Comparison of ENCODE assay signal across 21 cellular contexts in genomic region chr9:126057036-126057435, GRCh38.
DNase-seq lines count a peak whose midpoint lies in the region; ATAC-seq and TF ChIP-seq lines count a peak whose summit lies in the region.
"Had no signal": no experiment of that assay in that cellular context is flagged by ENCODE, and none has a peak within 500 bp of the region (broad histone marks: within the 10 kb centered on the region; RNA-seq: fewer than 3 reads in every experiment).

No MANE protein-coding gene starts in this region.

- POLR2A ChIA-PET in IMR-90 (lab: Charles Lee; ENCODE audit: unreplicated experiment) = no interaction called here

- peaks cover 5 to 25% (median 9%) of the 10 kb centered on the region in 3 donors for H3K27me3 Mint-ChIP-seq in CD14-positive monocyte (ENCODE audit: low read depth in 3 of 3)
- H3K27me3 Mint-ChIP-seq in immature natural killer cell (ENCODE audit: low read depth in 3 of 3) = peaks cover 2 to 8% (median 4%) of the 10 kb centered on the region in 3 donors

- H3K9me1 ChIP-seq in IMR-90 (ENCODE audit: insufficient read depth, low read length) = peaks cover 3% of the 10 kb centered on the region; the same call in 1 of the 2 replicates

- no peak overlapping the region for H3K56ac ChIP-seq in IMR-90 (ENCODE audit: extremely low read depth, insufficient read depth, low read length)

- H3K9me3 Mint-ChIP-seq in CD14-positive monocyte = no peaks in the 10 kb centered on the region
- no peaks in the 10 kb centered on the region for H3K9me3 Mint-ChIP-seq in immature natural killer cell
- H3K9me3 Mint-ChIP-seq: activated B cell treated with CpG ODN at 0.5 μM for 24 hours; activated CD4-positive, alpha-beta T cell treated with anti-CD3 and anti-CD28 coated beads, Interleukin-2, amount 10 ng/mL, durations not matched to agents 7 days and 5 days; activated naive CD8-positive, alpha-beta T cell treated with anti-CD3 and anti-CD28 coated beads for 36 hours; stimulated activated naive CD8-positive, alpha-beta T cell treated with anti-CD3 and anti-CD28 coated beads, Interleukin-15, Interleukin-2, amounts not matched to agents 100 ng/mL and 50 ng/mL, for 24 hours; T-helper 1 cell treated with Interleukin-12 subunit alpha and Interleukin-12 subunit beta and Interleukin-4 antibody, amounts not matched to agents 30 μg/mL and 1 μg/mL, for 36 hours had no signal

- no TSS peak for BruUV-seq in IMR-90 (replicated peaks; lab: Mats Ljungman, UMichigan)

- H2AK9ac ChIP-seq in IMR-90 (replicated peaks; ENCODE audit: low read depth, low read length, poor library complexity) = no peak overlapping the region

- 11% methylated on average over 8 of the region's 12 CpGs; no CpG with 5 or more reads in 1 of the 2 experiments for WGBS in IMR-90 (ENCODE audit: extremely low coverage in 2 of 2, insufficient read length in 1 of 2), 2 experiments
- 69 to 72% (median 69%) methylated on average over 12 of the region's 12 CpGs for WGBS in stomach, 5 donors

- no peak overlapping the region for H4K8ac ChIP-seq in IMR-90 (ENCODE audit: low read depth in 2 of 2, low read length in 2 of 2)

- H3K27ac ChIP-seq in IMR-90 (ENCODE audit: insufficient read depth, low read length) (no peak overlapping the region), stomach (no peak overlapping the region)
- H3K27ac ChIP-seq: cardiac muscle cell, colonic mucosa, epithelial cell of prostate, vagina had no signal

- no peaks in the 10 kb centered on the region for H3K4me1 Mint-ChIP-seq in CD14-positive monocyte
- H3K4me1 Mint-ChIP-seq in immature natural killer cell = no peaks in the 10 kb centered on the region
- H3K4me1 Mint-ChIP-seq: activated B cell treated with CpG ODN at 0.5 μM for 24 hours; activated CD4-positive, alpha-beta T cell treated with anti-CD3 and anti-CD28 coated beads, Interleukin-2, amount 10 ng/mL, durations not matched to agents 7 days and 5 days; activated naive CD8-positive, alpha-beta T cell treated with anti-CD3 and anti-CD28 coated beads for 36 hours had no signal

- H3K14ac ChIP-seq in IMR-90 (replicated peaks; ENCODE audit: low read depth, low read length) = no peak overlapping the region

- in situ Hi-C loops in IMR-90 (cut with MboI; ENCODE audit: low sequenced_read_pairs) = no loop called here

- no peak overlapping the region for H4K5ac ChIP-seq in IMR-90 (ENCODE audit: low read depth, low read length)

- intact Hi-C loops in CD14-positive monocyte (cut with micrococcal nuclease) = no loop called here
- intact Hi-C loops in IMR-90 (cut with micrococcal nuclease) = loop anchor here (10.0 kb wide), 1 partner anchor 312 kb away; the partner anchor contains the start of gene PBX3
- intact Hi-C loops in stomach (cut with DNase I; ENCODE audit: low total_unique reads) = no loop called here

- no peak overlapping the region for H3K4me3 Mint-ChIP-seq in CD14-positive monocyte
- H3K4me3 Mint-ChIP-seq in immature natural killer cell = no peak overlapping the region
- H3K4me3 Mint-ChIP-seq: activated B cell treated with CpG ODN at 0.5 μM for 24 hours; activated CD4-positive, alpha-beta T cell treated with anti-CD3 and anti-CD28 coated beads, Interleukin-2, amount 10 ng/mL, durations not matched to agents 7 days and 5 days; activated naive CD8-positive, alpha-beta T cell treated with anti-CD3 and anti-CD28 coated beads for 36 hours; stimulated activated naive CD8-positive, alpha-beta T cell treated with anti-CD3 and anti-CD28 coated beads, Interleukin-15, Interleukin-2, amounts not matched to agents 100 ng/mL and 50 ng/mL, for 24 hours; T-helper 1 cell treated with Interleukin-12 subunit alpha and Interleukin-12 subunit beta and Interleukin-4 antibody, amounts not matched to agents 30 μg/mL and 1 μg/mL, for 36 hours had no signal

- no peaks in the 10 kb centered on the region for H3K79me1 ChIP-seq in IMR-90 (ENCODE audit: low read depth in 1 of 2, low read length in 2 of 2)

- TF ChIP-seq POLR2A in IMR-90 (IDR thresholded peaks at IDR 0.05; ENCODE audit: low read depth, low read length) (no peak), stomach (IDR thresholded peaks at IDR 0.05) (no peak)

- DNase-seq in CD14-positive monocyte (ENCODE audit: low spot score) = peak; percentile 20
- DNase-seq in IMR-90 = no peak
- DNase-seq in NCI-H524 treated with DMSO at 0.1 percent for 48 hours (lab: John Stamatoyannopoulos, UW) = peak; percentile 79
- peak; percentile 41 for DNase-seq in islet precursor cell
- no peak for DNase-seq in stomach
- DNase-seq in immature natural killer cell = no peak
- no peak for DNase-seq in ecto neural progenitor cell (ENCODE audit: low spot score)
- DNase-seq: activated B cell treated with CpG ODN at 0.5 μM for 24 hours; activated CD4-positive, alpha-beta T cell treated with anti-CD3 and anti-CD28 coated beads, Interleukin-2, amount 10 ng/mL, durations not matched to agents 7 days and 5 days; activated naive CD8-positive, alpha-beta T cell treated with anti-CD3 and anti-CD28 coated beads for 36 hours; BE2C; colonic mucosa; effector memory CD4-positive, alpha-beta T cell; right cardiac atrium; stimulated activated CD4-positive, alpha-beta T cell treated with anti-CD3 and anti-CD28 coated beads, Interleukin-2, amount 100 ng/mL, for 24 hours had no signal

- CTCF ChIA-PET in IMR-90 (lab: Yijun Ruan, JAX) = interaction anchor here (0.6 kb wide), 1 partner anchor 40 kb away, joined by 5 read pairs; no protein-coding TSS in a partner anchor

- no peaks in the 10 kb centered on the region for H3K9me3 ChIP-seq in IMR-90 (ENCODE audit: control insufficient read depth, insufficient read depth, low read length)
- no peaks in the 10 kb centered on the region for H3K9me3 ChIP-seq in stomach
- H3K9me3 ChIP-seq: BE2C, colonic mucosa, vagina had no signal

- no peaks in the 10 kb centered on the region for H3K36me3 Mint-ChIP-seq in CD14-positive monocyte
- H3K36me3 Mint-ChIP-seq in immature natural killer cell = no peaks in the 10 kb centered on the region
- H3K36me3 Mint-ChIP-seq: activated naive CD8-positive, alpha-beta T cell treated with anti-CD3 and anti-CD28 coated beads for 36 hours had no signal

- H2AK5ac ChIP-seq in IMR-90 (ENCODE audit: low read depth, low read length) = no peak overlapping the region

- no peak overlapping the region for H3K4ac ChIP-seq in IMR-90 (ENCODE audit: low read depth, low read length)

- H3K18ac ChIP-seq in IMR-90 (ENCODE audit: low read depth, low read length) = no peak overlapping the region

- H2AFZ ChIP-seq in IMR-90 (replicated peaks; ENCODE audit: low read length, poor library complexity) = no peak overlapping the region

- H4K91ac ChIP-seq in IMR-90 (ENCODE audit: insufficient read depth, low read depth, low read length) = no peak overlapping the region

- TF ChIP-seq EP300 in stomach (IDR thresholded peaks at IDR 0.05) = no peak

- TF ChIP-seq RAD21 in IMR-90 (IDR thresholded peaks at IDR 0.05; ENCODE audit: low read length) = no peak

- H2BK20ac ChIP-seq in IMR-90 (ENCODE audit: low read depth, low read length) = no peak overlapping the region

- H2BK5ac ChIP-seq in IMR-90 (ENCODE audit: low read depth, low read length, poor library complexity, severe bottlenecking) = no peak overlapping the region

- peak overlapping the region; percentile 48; the same call in 1 of the 2 replicates for H3K4me2 ChIP-seq in IMR-90 (ENCODE audit: low read depth, low read length)

- H3K4me3 ChIP-seq in IMR-90 (ENCODE audit: insufficient read depth, low read depth, low read length) (no peak overlapping the region), stomach (no peak overlapping the region)
- H3K4me3 ChIP-seq: cardiac muscle cell, colonic mucosa, GM12878, vagina had no signal

- H2BK120ac ChIP-seq in IMR-90 (ENCODE audit: low read depth, low read length) = no peak overlapping the region

- H4K20me1 ChIP-seq in IMR-90 (ENCODE audit: insufficient read depth, low read length) = no peaks in the 10 kb centered on the region

- H2BK15ac ChIP-seq in IMR-90 (ENCODE audit: low read depth, low read length) = no peak overlapping the region

- ATAC-seq in IMR-90 (ENCODE audit: low read depth) = no peak; the same call in none of the 2 replicates
- ATAC-seq: GM12878, right cardiac atrium had no signal

- TF ChIP-seq CTCF in CD14-positive monocyte (IDR thresholded peaks at IDR 0.05) (no peak), IMR-90 (conservative IDR thresholded peaks at IDR 0.05; ENCODE audit: low read depth, low read length) (no peak), stomach (IDR thresholded peaks at IDR 0.05) (no peak)

- H3K23ac ChIP-seq in IMR-90 (ENCODE audit: low read depth, low read length) = no peak overlapping the region

- H3K27me3 ChIP-seq in IMR-90 (ENCODE audit: control insufficient read depth, insufficient read depth, low read length) (peaks cover 76% of the 10 kb centered on the region), stomach (peaks cover 0 to 87% (median 28%) of the 10 kb centered on the region in 3 donors)
- H3K27me3 ChIP-seq: BE2C, cardiac muscle cell, colonic mucosa, vagina had no signal

- H3K4me1 ChIP-seq in IMR-90 (ENCODE audit: control insufficient read depth, insufficient read depth, low read length) = no peaks in the 10 kb centered on the region; the same call in 1 of the 2 replicates
- peaks cover 0 to 14% (median 0%) of the 10 kb centered on the region in 4 donors for H3K4me1 ChIP-seq in stomach
- H3K4me1 ChIP-seq: colonic mucosa, vagina had no signal

- H3K36me3 ChIP-seq in IMR-90 (ENCODE audit: control insufficient read depth, insufficient read depth, low read length) = no peaks in the 10 kb centered on the region
- no peaks in the 10 kb centered on the region for H3K36me3 ChIP-seq in stomach
- H3K36me3 ChIP-seq: BE2C, cardiac muscle cell, colonic mucosa, vagina had no signal

- H3K27ac Mint-ChIP-seq in CD14-positive monocyte (no peak overlapping the region), immature natural killer cell (no peak overlapping the region)
- H3K27ac Mint-ChIP-seq: activated B cell treated with CpG ODN at 0.5 μM for 24 hours; activated CD4-positive, alpha-beta T cell treated with anti-CD3 and anti-CD28 coated beads, Interleukin-2, amount 10 ng/mL, durations not matched to agents 7 days and 5 days; activated naive CD8-positive, alpha-beta T cell treated with anti-CD3 and anti-CD28 coated beads for 36 hours; stimulated activated naive CD8-positive, alpha-beta T cell treated with anti-CD3 and anti-CD28 coated beads, Interleukin-15, Interleukin-2, amounts not matched to agents 100 ng/mL and 50 ng/mL, for 24 hours; T-helper 1 cell treated with Interleukin-12 subunit alpha and Interleukin-12 subunit beta and Interleukin-4 antibody, amounts not matched to agents 30 μg/mL and 1 μg/mL, for 36 hours had no signal

- dilution Hi-C loops in IMR-90 (cut with HindIII; ENCODE audit: low sequenced_read_pairs, unreplicated experiment) = no loop called here

- H3K9ac ChIP-seq in IMR-90 (ENCODE audit: low read depth, low read length) = no peak overlapping the region

TF ChIP-seq in IMR-90, 13 proteins besides CTCF, POLR2A, EP300 and RAD21 (continues in another document):
- no peak for TF ChIP-seq NFE2L2 (IDR thresholded peaks at IDR 0.05; ENCODE audit: low read depth, low read length)
- TF ChIP-seq BHLHE40 (IDR thresholded peaks at IDR 0.05; ENCODE audit: low read depth, low read length) = no peak
- no peak for TF ChIP-seq FOS (IDR thresholded peaks at IDR 0.05; ENCODE audit: low read depth, low read length)
- no peak for TF ChIP-seq CEBPB (IDR thresholded peaks at IDR 0.05; ENCODE audit: low read depth, low read length)
- TF ChIP-seq MXI1 (IDR thresholded peaks at IDR 0.05; ENCODE audit: borderline replicate concordance, low read depth, low read length) = no peak
- no peak for TF ChIP-seq CHD1 (IDR thresholded peaks at IDR 0.05; ENCODE audit: low read depth, low read length)

Comparison
In these comparisons a context has a peak if more than half of its experiments do, and no peak if none do; other contexts are left out.
1. DNase-seq: peak in CD14-positive monocyte (single experiment), NCI-H524 treated with DMSO at 0.1 percent for 48 hours (single experiment) and islet precursor cell (single experiment); none in IMR-90 (single experiment), stomach (single experiment), immature natural killer cell (0 of 3) and ecto neural progenitor cell (single experiment).